ENCODE assay signal across 16 cellular contexts in the genomic region with DNA sequence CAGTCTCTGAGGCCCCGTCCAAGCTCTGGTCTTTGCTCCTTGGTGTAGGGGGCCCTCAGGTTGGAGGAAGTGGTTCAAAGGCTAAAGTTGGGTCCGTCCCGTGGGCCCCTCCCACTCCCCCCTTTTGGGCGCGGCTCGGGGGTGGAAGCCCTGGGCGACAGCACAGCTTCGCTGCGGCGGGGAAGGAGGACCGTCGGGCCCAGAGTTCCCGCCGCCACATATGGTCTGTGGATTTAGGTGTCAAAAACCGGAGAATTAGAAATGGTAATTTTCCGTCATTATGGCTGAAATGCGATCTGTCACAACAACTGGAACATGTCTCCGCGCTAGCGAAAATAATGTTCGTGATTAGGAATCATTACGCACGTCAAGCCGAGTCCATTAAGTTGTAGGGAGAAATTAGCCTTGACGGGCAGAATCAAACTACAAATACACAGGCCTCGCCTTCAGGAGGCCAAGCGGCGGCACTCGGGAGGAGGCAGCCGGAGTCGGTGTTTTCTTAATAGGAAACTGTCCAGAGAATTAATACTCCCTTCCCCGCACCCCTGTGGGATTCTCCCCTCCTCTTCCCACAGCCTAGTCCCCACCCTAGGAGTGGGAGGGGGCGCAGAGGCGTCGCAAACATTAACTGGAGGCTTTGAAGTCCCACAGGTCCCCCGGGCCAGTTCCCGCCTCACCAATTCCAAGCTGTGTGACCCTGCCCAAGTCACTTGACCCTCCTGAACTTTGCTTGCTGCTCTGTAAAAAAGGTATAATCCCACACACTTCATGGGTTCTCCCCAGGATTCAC. TPM values are rescaled to one million over a fixed set of nuclear protein-coding genes. Genes with fewer than 3 reads are reported as not detected.
DNase-seq lines count a peak whose midpoint lies in the region; ATAC-seq, FAIRE-seq and TF ChIP-seq lines count a peak whose summit lies in the region.
"Had no signal": no experiment of that assay in that cellular context is flagged by ENCODE, and none has a peak within 500 bp of the region (broad histone marks: within the 10 kb centered on the region; RNA-seq: fewer than 3 reads in every experiment).

No MANE protein-coding gene starts in this region.

- CTCF ChIA-PET in activated CD8-positive, alpha-beta memory T cell treated with anti-CD3 and anti-CD28 coated beads, Interleukin-2, amount 10 ng/mL, durations not matched to agents 7 days and 5 days (lab: Charles Lee): no interaction called here
- CTCF ChIA-PET in GM12878 (lab: Yijun Ruan, JAX): interaction anchor here (0.6 kb wide), 1 partner anchor 128 kb away, joined by 3 read pairs; no protein-coding TSS in a partner anchor

- POLR2A ChIA-PET in GM12878 (lab: Charles Lee): no interaction called here

- intact Hi-C loops in GM12878 (cut with micrococcal nuclease; ENCODE audit: unreplicated experiment): loop anchor here (5.0 kb wide), 1 partner anchor 602 kb away; no protein-coding TSS in a partner anchor
- intact Hi-C loops in head of caudate nucleus (cut with DNase I): no loop called here

- H3K4me1 ChIP-seq in GM12878 (ENCODE audit: control insufficient read depth, insufficient read depth, low read length): peaks cover 14% of the 10 kb centered on the region
- no peaks in the 10 kb centered on the region for H3K4me1 ChIP-seq in GM23248 (ENCODE audit: insufficient read depth)

- H3K9me3 Mint-ChIP-seq in activated CD8-positive, alpha-beta memory T cell treated with anti-CD3 and anti-CD28 coated beads, Interleukin-2, amount 10 ng/mL, durations not matched to agents 7 days and 5 days (ENCODE audit: low read depth): peaks cover 2% of the 10 kb centered on the region
- no peaks in the 10 kb centered on the region for H3K9me3 Mint-ChIP-seq in endothelial cell (ENCODE audit: unreplicated experiment)

- H3K27ac ChIP-seq in GM12878 (ENCODE audit: control insufficient read depth, insufficient read depth) (no peak overlapping the region), GM23248 (no peak overlapping the region)
- H3K27ac ChIP-seq: skin epidermis had no signal

- SMC1A ChIA-PET in GM12878 (lab: Charles Lee; ENCODE audit: uncharacterized antibody, unreplicated experiment): no interaction called here

- TF ChIP-seq POLR2A in GM12878 (IDR thresholded peaks at IDR 0.05; ENCODE audit: low read depth, low read length): no peak

- H3K79me2 ChIP-seq in GM12878 (ENCODE audit: control insufficient read depth, insufficient read depth, low read length) (no peaks in the 10 kb centered on the region), GM23248 (ENCODE audit: insufficient read depth) (no peaks in the 10 kb centered on the region)

- H3K9me2 ChIP-seq in GM23248 (ENCODE audit: insufficient read depth): no peaks in the 10 kb centered on the region

- TF ChIP-seq CTCF in GM20000 (IDR thresholded peaks at IDR 0.05; ENCODE audit: extremely low read depth, missing control alignments) (no peak), GM12878 (IDR thresholded peaks at IDR 0.05 in 2 of 3, conservative IDR thresholded peaks at IDR 0.05 in 1 of 3; ENCODE audit: control insufficient read depth in 2 of 3, extremely low read depth in 1 of 3, insufficient read depth in 1 of 3, low read depth in 3 of 3, low read length in 3 of 3) (no peak), endothelial cell (IDR thresholded peaks at IDR 0.05; ENCODE audit: unreplicated experiment) (no peak)

- DNase-seq in activated CD8-positive, alpha-beta memory T cell treated with anti-CD3 and anti-CD28 coated beads, Interleukin-2, amount 10 ng/mL, durations not matched to agents 7 days and 5 days: no peak
- no peak for DNase-seq in activated CD8-positive, alpha-beta memory T cell treated with anti-CD3 and anti-CD28 coated beads, Interleukin-2, amount 50 U/mL, for 4 hours
- DNase-seq in GM20000 (ENCODE audit: low spot score): peak; percentile 19
- DNase-seq in GM12878 (ENCODE audit: low read depth, low spot score): no peak
- DNase-seq in retina: peak; percentile 51
- no peak for DNase-seq in head of caudate nucleus
- DNase-seq in GM23248: no peak
- DNase-seq in endothelial cell (ENCODE audit: low spot score): no peak
- DNase-seq: activated gamma-delta T cell treated with Interleukin-2 at 50 U/mL for 16 hours; DMS153; effector CD8-positive, alpha-beta T cell; NCI-H2107; occipital lobe; T-helper 9 cell had no signal

- no peak overlapping the region for H2AFZ ChIP-seq in GM12878 (ENCODE audit: control insufficient read depth, low read depth, low read length)
- no peak overlapping the region for H2AFZ ChIP-seq in GM23248

- in situ Hi-C loops in GM12878 (cut with MboI) (loop anchor here (25.0 kb wide), 1 partner anchor 1767 kb away; no protein-coding TSS in a partner anchor), GM23248 (cut with MboI) (no loop called here)

- H3K4me1 Mint-ChIP-seq in activated CD8-positive, alpha-beta memory T cell treated with anti-CD3 and anti-CD28 coated beads, Interleukin-2, amount 10 ng/mL, durations not matched to agents 7 days and 5 days: peaks cover 10% of the 10 kb centered on the region
- H3K4me1 Mint-ChIP-seq in endothelial cell (ENCODE audit: unreplicated experiment): peaks cover 30% of the 10 kb centered on the region

- peaks cover 94% of the 10 kb centered on the region for H3K27me3 Mint-ChIP-seq in activated CD8-positive, alpha-beta memory T cell treated with anti-CD3 and anti-CD28 coated beads, Interleukin-2, amount 10 ng/mL, durations not matched to agents 7 days and 5 days
- H3K27me3 Mint-ChIP-seq in endothelial cell (ENCODE audit: unreplicated experiment): peaks cover 5% of the 10 kb centered on the region

- ATAC-seq in activated CD8-positive, alpha-beta memory T cell treated with anti-CD3 and anti-CD28 coated beads, Interleukin-2, amount 10 ng/mL, durations not matched to agents 7 days and 5 days: no peak
- ATAC-seq in GM12878: no peak

- RAD21 ChIA-PET in GM12878 (lab: Charles Lee; ENCODE audit: unreplicated experiment): no interaction called here

- no peak overlapping the region for H3K4me3 ChIP-seq in GM12878
- H3K4me3 ChIP-seq in GM23248: no peak overlapping the region
- H3K4me3 ChIP-seq: skin epidermis had no signal

- no peaks in the 10 kb centered on the region for H4K20me1 ChIP-seq in GM12878 (ENCODE audit: control insufficient read depth, insufficient read depth)
- H4K20me1 ChIP-seq in GM23248 (ENCODE audit: insufficient read depth): no peaks in the 10 kb centered on the region

- H3K36me3 ChIP-seq in GM12878 (ENCODE audit: control insufficient read depth in 2 of 2, insufficient read depth in 2 of 2, low read length in 1 of 2) (no peaks in the 10 kb centered on the region), GM23248 (ENCODE audit: low read depth) (no peaks in the 10 kb centered on the region)

- H3K4me2 ChIP-seq in GM12878 (ENCODE audit: control insufficient read depth, insufficient read depth) (peak overlapping the region; percentile 58), GM23248 (ENCODE audit: unreplicated experiment) (no peak overlapping the region)

- WGBS in GM12878 (ENCODE audit: insufficient coverage, insufficient replicate concordance, low lambda C conversion rate, missing lambda C conversion rate): 60% methylated on average over 36 of the region's 37 CpGs
- 15 to 17% methylated on average over 37 of the region's 37 CpGs for WGBS in GM23248 (ENCODE audit: low coverage in 1 of 2, low lambda C conversion rate in 2 of 2, missing lambda C conversion rate in 2 of 2), 2 experiments

- H3K9ac ChIP-seq in GM12878 (ENCODE audit: control insufficient read depth, insufficient read depth, low read length): no peak overlapping the region
- H3K9ac ChIP-seq in GM23248: no peak overlapping the region

- H3K9me3 ChIP-seq in GM12878 (replicated peaks; ENCODE audit: control insufficient read depth, insufficient read depth, low read length) (peaks cover 4% of the 10 kb centered on the region), GM23248 (ENCODE audit: low read depth) (no peaks in the 10 kb centered on the region)

- H3K27ac Mint-ChIP-seq in activated CD8-positive, alpha-beta memory T cell treated with anti-CD3 and anti-CD28 coated beads, Interleukin-2, amount 10 ng/mL, durations not matched to agents 7 days and 5 days: peak overlapping the region; percentile 70
- no peak overlapping the region for H3K27ac Mint-ChIP-seq in endothelial cell (ENCODE audit: unreplicated experiment)

- no peak for TF ChIP-seq EP300 in GM12878 (IDR thresholded peaks at IDR 0.05; ENCODE audit: borderline replicate concordance in 1 of 2, control insufficient read depth in 1 of 2, low read depth in 2 of 2, low read length in 2 of 2)

- no peak for FAIRE-seq in GM12878 (lab: Jason Lieb, UNC)
- FAIRE-seq: bronchial epithelial cell had no signal

- no TSS peak for BruUV-seq in GM12878 (replicated peaks; lab: Mats Ljungman, UMichigan)

- peaks cover 5 to 12% of the 10 kb centered on the region in 2 experiments for H3K27me3 ChIP-seq in GM12878 (replicated peaks in 1 of 2; ENCODE audit: control insufficient read depth in 2 of 2, insufficient read depth in 2 of 2, low read length in 1 of 2)
- H3K27me3 ChIP-seq in GM23248 (replicated peaks; ENCODE audit: insufficient read depth): peaks cover 97% of the 10 kb centered on the region

- no peaks in the 10 kb centered on the region for H3F3A ChIP-seq in GM23248 (ENCODE audit: insufficient read depth)

- peaks cover 9% of the 10 kb centered on the region for H3K36me3 Mint-ChIP-seq in activated CD8-positive, alpha-beta memory T cell treated with anti-CD3 and anti-CD28 coated beads, Interleukin-2, amount 10 ng/mL, durations not matched to agents 7 days and 5 days
- no peaks in the 10 kb centered on the region for H3K36me3 Mint-ChIP-seq in endothelial cell (ENCODE audit: low read depth, unreplicated experiment)

- no peak for TF ChIP-seq RAD21 in GM12878 (IDR thresholded peaks at IDR 0.05; ENCODE audit: insufficient read depth, low read depth, low read length)

- no peak overlapping the region for H3K4me3 Mint-ChIP-seq in activated CD8-positive, alpha-beta memory T cell treated with anti-CD3 and anti-CD28 coated beads, Interleukin-2, amount 10 ng/mL, durations not matched to agents 7 days and 5 days
- no peak overlapping the region for H3K4me3 Mint-ChIP-seq in endothelial cell (ENCODE audit: unreplicated experiment)

RNA-seq across cellular contexts. Expression of gene NKX3-2, which starts 15.0 kb away (rescaled TPM):
- not detected for total RNA-seq in activated CD8-positive, alpha-beta memory T cell treated with anti-CD3 and anti-CD28 coated beads, Interleukin-2, amount 10 ng/mL, durations not matched to agents 7 days and 5 days
- not detected in 2 replicates for total RNA-seq in GM12878 (2013; cell fraction: nucleolus; rRNA removed)
- total RNA-seq in GM12878 (2014; rRNA removed) (not detected in 2 replicates), GM12878 (2014; rRNA removed; fragmentation: Illumina TruSeq; extraction: Trizol) (not detected in 2 replicates), GM12878 (2021) (not detected in 2 replicates), endothelial cell (ENCODE audit: unreplicated experiment) (4.5 TPM)
- not detected for polyA plus RNA-seq in GM12878 (2011; ENCODE audit: low read depth)
- polyA plus RNA-seq in GM12878 (2011; rRNA removed) (not detected in 2 replicates), GM12878 (2014; fragmentation: Illumina TruSeq; extraction: Trizol) (not detected in 2 replicates), GM12878 (2014; fragmentation: Nextera tagmentation; extraction: Ambion mirVana) (not detected), GM12878 (2014; rRNA removed) (0.10 TPM in 1 of 2 replicates, not detected in the other), GM12878 (2016; fragmentation: Nextera tagmentation; extraction: Ambion mirVana) (not detected), GM23248 (2016; fragmentation: Nextera tagmentation; extraction: Ambion mirVana) (not detected in 2 replicates)
- polyA plus RNA-seq in GM12878 (2011; cell fraction: cytosol; rRNA removed): not detected in 2 replicates
- polyA plus RNA-seq in GM12878 (2011; cell fraction: nucleus; rRNA removed): not detected in 2 replicates
- polyA plus RNA-seq in GM12878 (2012): not detected in 2 replicates
- polyA minus RNA-seq in GM12878 (2011; rRNA and poly(A)+ RNA removed): not detected in 2 replicates
- polyA minus RNA-seq in GM12878 (2011; cell fraction: cytosol; rRNA and poly(A)+ RNA removed): not detected in 2 replicates
- not detected in 2 replicates for polyA minus RNA-seq in GM12878 (2011; cell fraction: nucleus; rRNA and poly(A)+ RNA removed)
- total RNA-seq in GM23248 (2014; rRNA removed; shearing (Covaris generic)): under 0.01 and 0.13 TPM in 2 replicates
- total RNA-seq: occipital lobe had no signal

RNA-seq across cellular contexts. Expression of gene RAB28, which starts 45.2 kb away (rescaled TPM):
- total RNA-seq in activated CD8-positive, alpha-beta memory T cell treated with anti-CD3 and anti-CD28 coated beads, Interleukin-2, amount 10 ng/mL, durations not matched to agents 7 days and 5 days: 10 to 100 TPM; 13.7 to 19.0 TPM
- total RNA-seq in GM12878 (2013; cell fraction: nucleolus; rRNA removed): 24.0 and 28.0 TPM in 2 replicates
- total RNA-seq in GM12878 (2014; rRNA removed) (12.2 and 16.9 TPM in 2 replicates), GM12878 (2014; rRNA removed; fragmentation: Illumina TruSeq; extraction: Trizol) (18.6 and 21.6 TPM in 2 replicates), GM12878 (2021) (12.2 and 13.2 TPM in 2 replicates), endothelial cell (ENCODE audit: unreplicated experiment) (17.5 TPM)
- 8.5 TPM for polyA plus RNA-seq in GM12878 (2011; ENCODE audit: low read depth)
- polyA plus RNA-seq in GM12878 (2011; rRNA removed) (29.3 and 42.7 TPM in 2 replicates), GM12878 (2014; fragmentation: Illumina TruSeq; extraction: Trizol) (20.0 and 25.9 TPM in 2 replicates), GM12878 (2014; fragmentation: Nextera tagmentation; extraction: Ambion mirVana) (10 to 100 TPM in 1 of 2 experiments, 1 to 10 TPM in 1; 5.8 to 10.6 TPM), GM12878 (2014; rRNA removed) (12.8 and 15.1 TPM in 2 replicates), GM12878 (2016; fragmentation: Nextera tagmentation; extraction: Ambion mirVana) (10 to 100 TPM; 25.2 to 27.8 TPM), GM23248 (2016; fragmentation: Nextera tagmentation; extraction: Ambion mirVana) (23.5 and 26.5 TPM in 2 replicates)
- polyA plus RNA-seq in GM12878 (2011; cell fraction: cytosol; rRNA removed): 11.2 and 15.6 TPM in 2 replicates
- polyA plus RNA-seq in GM12878 (2011; cell fraction: nucleus; rRNA removed): 12.9 and 14.0 TPM in 2 replicates
- 9.7 and 13.7 TPM in 2 replicates for polyA plus RNA-seq in GM12878 (2012)
- polyA minus RNA-seq in GM12878 (2011; rRNA and poly(A)+ RNA removed): 11.0 and 12.4 TPM in 2 replicates
- polyA minus RNA-seq in GM12878 (2011; cell fraction: cytosol; rRNA and poly(A)+ RNA removed): 3.2 and 4.8 TPM in 2 replicates
- 18.9 and 29.9 TPM in 2 replicates for polyA minus RNA-seq in GM12878 (2011; cell fraction: nucleus; rRNA and poly(A)+ RNA removed)
- 16.4 and 18.9 TPM in 2 replicates for total RNA-seq in GM23248 (2014; rRNA removed; shearing (Covaris generic))

Comparison
In these comparisons a context has a peak if more than half of its experiments do, and no peak if none do; other contexts are left out.
1. DNase-seq: peak in GM20000 (single experiment) and retina (single experiment); none in activated CD8-positive, alpha-beta memory T cell treated with anti-CD3 and anti-CD28 coated beads, Interleukin-2, amount 10 ng/mL, durations not matched to agents 7 days and 5 days (single experiment), activated CD8-positive, alpha-beta memory T cell treated with anti-CD3 and anti-CD28 coated beads, Interleukin-2, amount 50 U/mL, for 4 hours (single experiment), GM12878 (single experiment), head of caudate nucleus (0 of 42), GM23248 (single experiment) and endothelial cell (single experiment).